In the genomic region with DNA sequence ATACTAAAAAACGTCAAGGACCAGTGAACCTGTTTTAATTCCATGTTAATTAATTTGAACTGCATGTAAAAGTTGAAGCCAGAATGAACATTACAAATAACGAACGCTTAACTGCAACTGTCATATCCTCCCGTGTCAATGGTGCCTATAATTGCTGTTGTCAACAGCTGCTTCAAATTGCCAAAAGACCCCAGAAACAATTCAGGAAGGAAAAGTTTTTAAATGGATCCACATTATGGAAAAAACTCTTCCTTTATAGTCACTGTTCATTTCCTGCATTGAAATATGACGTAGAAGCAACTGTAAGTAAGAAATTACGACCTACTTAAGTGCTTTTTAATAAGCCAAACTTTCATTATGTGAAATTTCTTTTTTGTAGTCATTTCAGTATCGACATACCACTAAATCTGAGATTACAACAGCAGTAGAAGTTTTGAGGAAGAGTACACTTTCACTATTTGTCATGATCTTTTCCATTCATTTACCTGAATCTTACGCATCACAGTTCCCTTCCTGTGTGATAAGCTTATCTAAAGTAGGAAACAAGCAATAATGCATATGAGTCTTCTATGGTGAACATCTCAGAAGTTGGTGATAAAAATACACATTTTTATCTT, we compare ENCODE assay signal across 1 cellular context.
TF ChIP-seq lines count a peak whose summit lies in the region.

No MANE protein-coding gene starts in this region.

TF ChIP-seq in GM12878, 131 proteins besides CTCF, POLR2A, EP300 and RAD21 (continued from another document):
- TF ChIP-seq BCL11A (IDR thresholded peaks at IDR 0.05; ENCODE audit: low read depth, low read length): peak; percentile 95
- TF ChIP-seq SRF (IDR thresholded peaks at IDR 0.05; ENCODE audit: low read depth in 2 of 2, low read length in 2 of 2): no peak
- TF ChIP-seq HCFC1 (IDR thresholded peaks at IDR 0.05; ENCODE audit: low read length): no peak
- no peak for TF ChIP-seq CHD2 (IDR thresholded peaks at IDR 0.05; ENCODE audit: borderline replicate concordance, low read depth, low read length)
- TF ChIP-seq SIN3A (IDR thresholded peaks at IDR 0.05; ENCODE audit: low read depth, low read length): no peak
- peak; percentile 57 for TF ChIP-seq MEF2A (IDR thresholded peaks at IDR 0.05; ENCODE audit: insufficient read depth, low read depth, low read length)
- TF ChIP-seq EGR1 (IDR thresholded peaks at IDR 0.05; ENCODE audit: borderline replicate concordance in 1 of 2, low read depth in 2 of 2, low read length in 2 of 2): no peak
- TF ChIP-seq, protein P1, sequence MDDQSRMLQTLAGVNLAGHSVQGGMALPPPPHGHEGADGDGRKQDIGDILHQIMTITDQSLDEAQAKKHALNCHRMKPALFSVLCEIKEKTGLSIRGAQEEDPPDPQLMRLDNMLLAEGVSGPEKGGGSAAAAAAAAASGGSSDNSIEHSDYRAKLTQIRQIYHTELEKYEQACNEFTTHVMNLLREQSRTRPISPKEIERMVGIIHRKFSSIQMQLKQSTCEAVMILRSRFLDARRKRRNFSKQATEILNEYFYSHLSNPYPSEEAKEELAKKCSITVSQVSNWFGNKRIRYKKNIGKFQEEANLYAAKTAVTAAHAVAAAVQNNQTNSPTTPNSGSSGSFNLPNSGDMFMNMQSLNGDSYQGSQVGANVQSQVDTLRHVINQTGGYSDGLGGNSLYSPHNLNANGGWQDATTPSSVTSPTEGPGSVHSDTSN (IDR thresholded peaks at IDR 0.05; ENCODE audit: insufficient replicate concordance, low read depth, low read length): no peak
- TF ChIP-seq CBX3 (IDR thresholded peaks at IDR 0.05; ENCODE audit: borderline replicate concordance, low read depth): no peak
- TF ChIP-seq, protein P2, sequence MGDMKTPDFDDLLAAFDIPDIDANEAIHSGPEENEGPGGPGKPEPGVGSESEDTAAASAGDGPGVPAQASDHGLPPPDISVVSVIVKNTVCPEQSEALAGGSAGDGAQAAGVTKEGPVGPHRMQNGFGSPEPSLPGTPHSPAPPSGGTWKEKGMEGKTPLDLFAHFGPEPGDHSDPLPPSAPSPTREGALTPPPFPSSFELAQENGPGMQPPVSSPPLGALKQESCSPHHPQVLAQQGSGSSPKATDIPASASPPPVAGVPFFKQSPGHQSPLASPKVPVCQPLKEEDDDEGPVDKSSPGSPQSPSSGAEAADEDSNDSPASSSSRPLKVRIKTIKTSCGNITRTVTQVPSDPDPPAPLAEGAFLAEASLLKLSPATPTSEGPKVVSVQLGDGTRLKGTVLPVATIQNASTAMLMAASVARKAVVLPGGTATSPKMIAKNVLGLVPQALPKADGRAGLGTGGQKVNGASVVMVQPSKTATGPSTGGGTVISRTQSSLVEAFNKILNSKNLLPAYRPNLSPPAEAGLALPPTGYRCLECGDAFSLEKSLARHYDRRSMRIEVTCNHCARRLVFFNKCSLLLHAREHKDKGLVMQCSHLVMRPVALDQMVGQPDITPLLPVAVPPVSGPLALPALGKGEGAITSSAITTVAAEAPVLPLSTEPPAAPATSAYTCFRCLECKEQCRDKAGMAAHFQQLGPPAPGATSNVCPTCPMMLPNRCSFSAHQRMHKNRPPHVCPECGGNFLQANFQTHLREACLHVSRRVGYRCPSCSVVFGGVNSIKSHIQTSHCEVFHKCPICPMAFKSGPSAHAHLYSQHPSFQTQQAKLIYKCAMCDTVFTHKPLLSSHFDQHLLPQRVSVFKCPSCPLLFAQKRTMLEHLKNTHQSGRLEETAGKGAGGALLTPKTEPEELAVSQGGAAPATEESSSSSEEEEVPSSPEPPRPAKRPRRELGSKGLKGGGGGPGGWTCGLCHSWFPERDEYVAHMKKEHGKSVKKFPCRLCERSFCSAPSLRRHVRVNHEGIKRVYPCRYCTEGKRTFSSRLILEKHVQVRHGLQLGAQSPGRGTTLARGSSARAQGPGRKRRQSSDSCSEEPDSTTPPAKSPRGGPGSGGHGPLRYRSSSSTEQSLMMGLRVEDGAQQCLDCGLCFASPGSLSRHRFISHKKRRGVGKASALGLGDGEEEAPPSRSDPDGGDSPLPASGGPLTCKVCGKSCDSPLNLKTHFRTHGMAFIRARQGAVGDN (IDR thresholded peaks at IDR 0.05): no peak
- TF ChIP-seq, protein P3, sequence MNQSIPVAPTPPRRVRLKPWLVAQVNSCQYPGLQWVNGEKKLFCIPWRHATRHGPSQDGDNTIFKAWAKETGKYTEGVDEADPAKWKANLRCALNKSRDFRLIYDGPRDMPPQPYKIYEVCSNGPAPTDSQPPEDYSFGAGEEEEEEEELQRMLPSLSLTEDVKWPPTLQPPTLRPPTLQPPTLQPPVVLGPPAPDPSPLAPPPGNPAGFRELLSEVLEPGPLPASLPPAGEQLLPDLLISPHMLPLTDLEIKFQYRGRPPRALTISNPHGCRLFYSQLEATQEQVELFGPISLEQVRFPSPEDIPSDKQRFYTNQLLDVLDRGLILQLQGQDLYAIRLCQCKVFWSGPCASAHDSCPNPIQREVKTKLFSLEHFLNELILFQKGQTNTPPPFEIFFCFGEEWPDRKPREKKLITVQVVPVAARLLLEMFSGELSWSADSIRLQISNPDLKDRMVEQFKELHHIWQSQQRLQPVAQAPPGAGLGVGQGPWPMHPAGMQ (IDR thresholded peaks at IDR 0.05; ENCODE audit: borderline replicate concordance): no peak
